1 cellular context compared by ENCODE assay signal in the genomic region with DNA sequence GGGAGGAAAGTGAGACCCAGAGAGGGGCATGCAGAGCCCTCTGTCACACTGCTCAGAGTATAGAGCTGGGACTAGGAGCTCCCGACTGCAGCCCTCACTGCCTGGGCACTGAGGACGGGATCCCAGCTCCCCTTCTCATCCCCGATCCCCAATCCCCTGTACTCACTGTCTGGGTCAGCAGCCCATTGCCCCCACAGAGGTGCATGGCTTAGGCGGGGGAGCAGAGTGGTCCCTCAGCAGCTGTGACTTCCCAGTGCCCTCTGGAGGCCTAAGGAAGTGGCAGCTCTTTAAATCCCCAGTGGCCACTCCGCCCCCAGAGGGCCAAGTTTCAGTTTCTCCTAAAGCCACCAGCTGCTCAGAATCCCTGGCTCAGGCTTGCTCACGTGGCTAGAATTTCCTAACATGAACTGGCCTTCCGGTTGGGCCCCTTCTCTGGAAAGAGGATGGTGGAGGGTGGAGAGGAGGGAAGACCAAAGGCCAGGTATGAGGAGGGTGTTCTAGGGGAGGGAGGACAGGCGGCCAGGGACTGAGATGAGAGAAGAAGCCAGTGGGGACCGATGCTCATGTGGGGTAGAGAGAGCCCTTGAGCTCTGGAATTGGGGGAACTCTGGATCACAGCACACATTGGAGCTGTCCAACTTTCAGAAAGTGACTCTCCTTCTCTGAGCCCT.
TF ChIP-seq lines count a peak whose summit lies in the region.

A gene with protein sequence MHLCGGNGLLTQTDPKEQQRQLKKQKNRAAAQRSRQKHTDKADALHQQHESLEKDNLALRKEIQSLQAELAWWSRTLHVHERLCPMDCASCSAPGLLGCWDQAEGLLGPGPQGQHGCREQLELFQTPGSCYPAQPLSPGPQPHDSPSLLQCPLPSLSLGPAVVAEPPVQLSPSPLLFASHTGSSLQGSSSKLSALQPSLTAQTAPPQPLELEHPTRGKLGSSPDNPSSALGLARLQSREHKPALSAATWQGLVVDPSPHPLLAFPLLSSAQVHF (minus strand): TSS at position 262 of the 671 bp plus-strand sequence. CDS start 57 bp downstream, at position 205.

TF ChIP-seq in HepG2, 621 proteins besides CTCF, POLR2A, EP300 and RAD21 (continued from another document and continues in another):
- TF ChIP-seq MXD4 (CRISPR knock-in tag; IDR thresholded peaks at IDR 0.05) (peak; percentile 53), ISX (CRISPR knock-in tag; conservative IDR thresholded peaks at IDR 0.05) (no peak), DMAP1 (CRISPR knock-in tag; IDR thresholded peaks at IDR 0.05) (peak; percentile 75), ZFYVE20 (CRISPR knock-in tag; IDR thresholded peaks at IDR 0.05; ENCODE audit: borderline replicate concordance, low read depth) (no peak), ZNF674 (CRISPR knock-in tag; IDR thresholded peaks at IDR 0.05; ENCODE audit: low read depth) (no peak), SP140L (CRISPR knock-in tag; IDR thresholded peaks at IDR 0.05; ENCODE audit: borderline replicate concordance) (no peak), ZBTB20 (CRISPR knock-in tag; IDR thresholded peaks at IDR 0.05; ENCODE audit: borderline replicate concordance, low read depth) (no peak), MAFF (IDR thresholded peaks at IDR 0.05; ENCODE audit: low read depth, low read length) (no peak), PRDM15 (CRISPR knock-in tag; IDR thresholded peaks at IDR 0.05) (no peak), PRMT3 (CRISPR knock-in tag; IDR thresholded peaks at IDR 0.05; ENCODE audit: borderline replicate concordance, low read depth) (peak; percentile 70; the same call in 1 of the 2 replicates), ZBTB43 (CRISPR knock-in tag; conservative IDR thresholded peaks at IDR 0.05) (no peak), ZNF780A (CRISPR knock-in tag; IDR thresholded peaks at IDR 0.05) (peak; percentile 51; the same call in 1 of the 2 replicates), ZNF274 (CRISPR knock-in tag; IDR thresholded peaks at IDR 0.05) (no peak), MED1 (CRISPR knock-in tag; IDR thresholded peaks at IDR 0.05) (peak; percentile 71), SMC3 (IDR thresholded peaks at IDR 0.05; ENCODE audit: low read length) (peak; percentile 61), GATAD2A (CRISPR knock-in tag; IDR thresholded peaks at IDR 0.05) (peak; percentile 81), ZNF160 (CRISPR knock-in tag; IDR thresholded peaks at IDR 0.05) (no peak), ZNF75D (CRISPR knock-in tag; IDR thresholded peaks at IDR 0.05; ENCODE audit: borderline replicate concordance) (no peak), CBX1 (IDR thresholded peaks at IDR 0.05; ENCODE audit: low read depth) (no peak), ARNT (IDR thresholded peaks at IDR 0.05) (no peak), ASH2L (IDR thresholded peaks at IDR 0.05; ENCODE audit: insufficient read length, low read depth, low read length) (peak; percentile 48), ZNF317 (CRISPR knock-in tag; IDR thresholded peaks at IDR 0.05) (0 out of 2 replicates have a peak, but pooled peaks have one; percentile 28), ZNF639 (CRISPR knock-in tag; conservative IDR thresholded peaks at IDR 0.05) (no peak), NAIF1 (CRISPR knock-in tag; IDR thresholded peaks at IDR 0.05; ENCODE audit: borderline replicate concordance) (no peak), ZNF282 (IDR thresholded peaks at IDR 0.05; ENCODE audit: partially characterized antibody) (no peak), HMGXB4 (CRISPR knock-in tag; IDR thresholded peaks at IDR 0.05; ENCODE audit: borderline replicate concordance in 1 of 2, low read depth in 1 of 2) (peak; percentile 86 to 92), EEA1 (CRISPR knock-in tag; IDR thresholded peaks at IDR 0.05; ENCODE audit: borderline replicate concordance) (no peak), CSRNP2 (CRISPR knock-in tag; conservative IDR thresholded peaks at IDR 0.05; ENCODE audit: low read depth) (no peak), RFX3 (CRISPR knock-in tag; IDR thresholded peaks at IDR 0.05) (no peak), ETV6 (CRISPR knock-in tag; conservative IDR thresholded peaks at IDR 0.05) (no peak), ATF7 (IDR thresholded peaks at IDR 0.05) (no peak), ATF7 (CRISPR knock-in tag; IDR thresholded peaks at IDR 0.05) (0 out of 2 replicates have a peak, but pooled peaks have one; percentile 15), NONO (IDR thresholded peaks at IDR 0.05) (no peak), NONO (CRISPR knock-in tag; conservative IDR thresholded peaks at IDR 0.05) (peak; percentile 72), NR2F6 (IDR thresholded peaks at IDR 0.05) (peak; percentile 48; the same call in 1 of the 2 replicates), NR2F6 (CRISPR knock-in tag; IDR thresholded peaks at IDR 0.05) (peak; percentile 56; the same call in 1 of the 2 replicates), ZNF616 (CRISPR knock-in tag; IDR thresholded peaks at IDR 0.05; ENCODE audit: low read depth) (0 out of 2 replicates have a peak, but pooled peaks have one; percentile 41), ZNF782 (CRISPR knock-in tag; IDR thresholded peaks at IDR 0.05; ENCODE audit: borderline replicate concordance) (no peak), ZZZ3 (CRISPR knock-in tag; IDR thresholded peaks at IDR 0.05; ENCODE audit: borderline replicate concordance) (no peak), KLF12 (CRISPR knock-in tag; IDR thresholded peaks at IDR 0.05; ENCODE audit: borderline replicate concordance) (no peak)
- TF ChIP-seq, protein P1, sequence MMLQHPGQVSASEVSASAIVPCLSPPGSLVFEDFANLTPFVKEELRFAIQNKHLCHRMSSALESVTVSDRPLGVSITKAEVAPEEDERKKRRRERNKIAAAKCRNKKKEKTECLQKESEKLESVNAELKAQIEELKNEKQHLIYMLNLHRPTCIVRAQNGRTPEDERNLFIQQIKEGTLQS (CRISPR knock-in tag; IDR thresholded peaks at IDR 0.05), result 0 out of 2 replicates have a peak, but pooled peaks have one; percentile 14
- TF ChIP-seq, protein P2, sequence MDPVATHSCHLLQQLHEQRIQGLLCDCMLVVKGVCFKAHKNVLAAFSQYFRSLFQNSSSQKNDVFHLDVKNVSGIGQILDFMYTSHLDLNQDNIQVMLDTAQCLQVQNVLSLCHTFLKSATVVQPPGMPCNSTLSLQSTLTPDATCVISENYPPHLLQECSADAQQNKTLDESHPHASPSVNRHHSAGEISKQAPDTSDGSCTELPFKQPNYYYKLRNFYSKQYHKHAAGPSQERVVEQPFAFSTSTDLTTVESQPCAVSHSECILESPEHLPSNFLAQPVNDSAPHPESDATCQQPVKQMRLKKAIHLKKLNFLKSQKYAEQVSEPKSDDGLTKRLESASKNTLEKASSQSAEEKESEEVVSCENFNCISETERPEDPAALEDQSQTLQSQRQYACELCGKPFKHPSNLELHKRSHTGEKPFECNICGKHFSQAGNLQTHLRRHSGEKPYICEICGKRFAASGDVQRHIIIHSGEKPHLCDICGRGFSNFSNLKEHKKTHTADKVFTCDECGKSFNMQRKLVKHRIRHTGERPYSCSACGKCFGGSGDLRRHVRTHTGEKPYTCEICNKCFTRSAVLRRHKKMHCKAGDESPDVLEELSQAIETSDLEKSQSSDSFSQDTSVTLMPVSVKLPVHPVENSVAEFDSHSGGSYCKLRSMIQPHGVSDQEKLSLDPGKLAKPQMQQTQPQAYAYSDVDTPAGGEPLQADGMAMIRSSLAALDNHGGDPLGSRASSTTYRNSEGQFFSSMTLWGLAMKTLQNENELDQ (CRISPR knock-in tag; IDR thresholded peaks at IDR 0.05; ENCODE audit: borderline replicate concordance), result no peak
- TF ChIP-seq, protein P3, sequence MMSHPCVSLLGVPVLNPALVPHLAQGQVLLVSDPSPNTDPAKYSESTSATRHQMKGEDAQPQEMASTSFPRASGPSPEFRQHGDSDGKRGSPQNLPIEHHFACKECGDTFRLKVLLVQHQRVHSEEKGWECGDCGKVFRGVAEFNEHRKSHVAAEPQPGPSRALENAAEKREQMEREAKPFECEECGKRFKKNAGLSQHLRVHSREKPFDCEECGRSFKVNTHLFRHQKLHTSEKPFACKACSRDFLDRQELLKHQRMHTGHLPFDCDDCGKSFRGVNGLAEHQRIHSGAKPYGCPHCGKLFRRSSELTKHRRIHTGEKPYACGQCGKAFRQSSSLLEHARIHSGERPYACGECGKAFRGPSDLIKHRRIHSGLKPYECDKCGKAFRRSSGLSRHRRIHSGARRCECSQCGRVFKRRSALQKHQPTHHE (CRISPR knock-in tag; IDR thresholded peaks at IDR 0.05; ENCODE audit: borderline replicate concordance), result no peak
- TF ChIP-seq, protein P4, sequence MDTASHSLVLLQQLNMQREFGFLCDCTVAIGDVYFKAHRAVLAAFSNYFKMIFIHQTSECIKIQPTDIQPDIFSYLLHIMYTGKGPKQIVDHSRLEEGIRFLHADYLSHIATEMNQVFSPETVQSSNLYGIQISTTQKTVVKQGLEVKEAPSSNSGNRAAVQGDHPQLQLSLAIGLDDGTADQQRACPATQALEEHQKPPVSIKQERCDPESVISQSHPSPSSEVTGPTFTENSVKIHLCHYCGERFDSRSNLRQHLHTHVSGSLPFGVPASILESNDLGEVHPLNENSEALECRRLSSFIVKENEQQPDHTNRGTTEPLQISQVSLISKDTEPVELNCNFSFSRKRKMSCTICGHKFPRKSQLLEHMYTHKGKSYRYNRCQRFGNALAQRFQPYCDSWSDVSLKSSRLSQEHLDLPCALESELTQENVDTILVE (CRISPR knock-in tag; IDR thresholded peaks at IDR 0.05), result no peak
- TF ChIP-seq, protein P5, sequence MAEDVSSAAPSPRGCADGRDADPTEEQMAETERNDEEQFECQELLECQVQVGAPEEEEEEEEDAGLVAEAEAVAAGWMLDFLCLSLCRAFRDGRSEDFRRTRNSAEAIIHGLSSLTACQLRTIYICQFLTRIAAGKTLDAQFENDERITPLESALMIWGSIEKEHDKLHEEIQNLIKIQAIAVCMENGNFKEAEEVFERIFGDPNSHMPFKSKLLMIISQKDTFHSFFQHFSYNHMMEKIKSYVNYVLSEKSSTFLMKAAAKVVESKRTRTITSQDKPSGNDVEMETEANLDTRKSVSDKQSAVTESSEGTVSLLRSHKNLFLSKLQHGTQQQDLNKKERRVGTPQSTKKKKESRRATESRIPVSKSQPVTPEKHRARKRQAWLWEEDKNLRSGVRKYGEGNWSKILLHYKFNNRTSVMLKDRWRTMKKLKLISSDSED (CRISPR knock-in tag; IDR thresholded peaks at IDR 0.05), result no peak
